In genomic region chr15:101081900-101082299, GRCh38 we compare ENCODE assay signal across 24 cellular contexts.
"Had no signal": no experiment of that assay in that cellular context is flagged by ENCODE, and none has a peak within 500 bp of the region (broad histone marks: within the 10 kb centered on the region; RNA-seq: fewer than 3 reads in every experiment).

No MANE protein-coding gene starts in this region.

- H3K9me3 Mint-ChIP-seq: endodermal cell; naive B cell; neural crest cell; stimulated activated memory B cell treated with anti-CD40 and anti-IgM and Interleukin-4, amounts not matched to agents 10 μg/mL and 1 μg/mL and 100 μg/mL, for 72 hours; stimulated activated naive CD8-positive, alpha-beta T cell treated with anti-CD3 and anti-CD28 coated beads, Interleukin-15, Interleukin-2, amounts not matched to agents 100 ng/mL and 50 ng/mL, for 24 hours had no signal

- H3K9me3 ChIP-seq: pancreas, prostate gland, spleen, tibial artery, upper lobe of right lung had no signal

- H3K36me3 Mint-ChIP-seq: naive B cell had no signal

- H3K4me3 Mint-ChIP-seq: endodermal cell; naive B cell; neural crest cell; stimulated activated memory B cell treated with anti-CD40 and anti-IgM and Interleukin-4, amounts not matched to agents 10 μg/mL and 1 μg/mL and 100 μg/mL, for 72 hours; stimulated activated naive CD8-positive, alpha-beta T cell treated with anti-CD3 and anti-CD28 coated beads, Interleukin-15, Interleukin-2, amounts not matched to agents 100 ng/mL and 50 ng/mL, for 24 hours had no signal

- FAIRE-seq: endothelial cell of umbilical vein, pancreas had no signal

- H2AFZ ChIP-seq: hepatocyte had no signal

- H3K27ac ChIP-seq: coronary artery, foreskin keratinocyte, hepatocyte, pancreas, prostate gland, spleen, tibial artery, upper lobe of right lung had no signal

- H3K27ac Mint-ChIP-seq: endodermal cell; stimulated activated memory B cell treated with anti-CD40 and anti-IgM and Interleukin-4, amounts not matched to agents 10 μg/mL and 1 μg/mL and 100 μg/mL, for 72 hours; stimulated activated naive CD8-positive, alpha-beta T cell treated with anti-CD3 and anti-CD28 coated beads, Interleukin-15, Interleukin-2, amounts not matched to agents 100 ng/mL and 50 ng/mL, for 24 hours had no signal

- H3K4me1 ChIP-seq: foreskin keratinocyte, pancreas, prostate gland, tibial artery, upper lobe of right lung had no signal

- H3K4me3 ChIP-seq: coronary artery, hepatocyte, pancreas, prostate gland, spleen, tibial artery, upper lobe of right lung had no signal

- H3K4me1 Mint-ChIP-seq: naive B cell; stimulated activated memory B cell treated with anti-CD40 and anti-IgM and Interleukin-4, amounts not matched to agents 10 μg/mL and 1 μg/mL and 100 μg/mL, for 72 hours had no signal

- H3K27me3 ChIP-seq: foreskin keratinocyte, hepatocyte, pancreas, tibial artery, upper lobe of right lung had no signal

- H3K36me3 ChIP-seq: pancreas, prostate gland, tibial artery, upper lobe of right lung had no signal

- H3K4me2 ChIP-seq: hepatocyte had no signal

- ATAC-seq: foreskin keratinocyte; left colon; pancreas; sciatic nerve; stimulated activated memory B cell treated with anti-CD40 and anti-IgM and Interleukin-4, amounts not matched to agents 10 μg/mL and 1 μg/mL and 100 μg/mL, for 72 hours; upper lobe of right lung had no signal

- DNase-seq: effector CD4-positive, alpha-beta T cell; endodermal cell; erythroblast; foreskin keratinocyte; left colon; mesendoderm; naive B cell; nucleus accumbens; pancreas; retina; stimulated activated CD4-positive, alpha-beta T cell treated with anti-CD3 and anti-CD28 coated beads, Interleukin-15, amount 100 ng/mL, for 24 hours; stimulated activated CD4-positive, alpha-beta T cell treated with anti-CD3 and anti-CD28 coated beads, Interleukin-1b, Interleukin-23, amount 100 ng/mL, for 48 hours; stimulated activated CD4-positive, alpha-beta T cell treated with anti-CD3 and anti-CD28 coated beads, Interleukin-4, amount 100 ng/mL, for 24 hours; tibial artery; upper lobe of right lung had no signal

- H3K79me2 ChIP-seq: hepatocyte had no signal

- H3K27me3 Mint-ChIP-seq: naive B cell; stimulated activated naive CD8-positive, alpha-beta T cell treated with anti-CD3 and anti-CD28 coated beads, Interleukin-15, Interleukin-2, amounts not matched to agents 100 ng/mL and 50 ng/mL, for 24 hours had no signal
